In genomic region chr16:275041-275621, GRCh38 we compare ENCODE assay signal across 7 cellular contexts. TPM values are rescaled to one million over a fixed set of nuclear protein-coding genes. Genes with fewer than 3 reads are reported as not detected.
DNase-seq lines count a peak whose midpoint lies in the region; ATAC-seq and FAIRE-seq lines count a peak whose summit lies in the region.

No MANE protein-coding gene starts in this region.

- H3K27me3 Mint-ChIP-seq in activated T-helper 2 cell treated with anti-CD3 and anti-CD28 coated beads, Interferon-gamma antibody, Interleukin-2, Interleukin-4, amounts not matched to agents 10 μg/mL and 5 μg/mL and 100 μg/mL, durations not matched to agents 14 hours and 24 hours and 36 hours (ENCODE audit: low read depth), result peaks cover 28% of the 10 kb centered on the region

- peak overlapping the region; percentile 70 for H3K4me3 ChIP-seq in HUES6 (ENCODE audit: low read depth, low read length)
- H3K4me3 ChIP-seq in right cardiac atrium (ENCODE audit: low read length), result peak overlapping the region; percentile 41
- H3K4me3 ChIP-seq in small intestine (ENCODE audit: low read depth in 1 of 2, low read length in 2 of 2), result peak overlapping the region in 1 of 2 donors; percentile 42

- H3K27ac Mint-ChIP-seq in activated T-helper 2 cell treated with anti-CD3 and anti-CD28 coated beads, Interferon-gamma antibody, Interleukin-2, Interleukin-4, amounts not matched to agents 10 μg/mL and 5 μg/mL and 100 μg/mL, durations not matched to agents 14 hours and 24 hours and 36 hours, result no peak overlapping the region

- DNase-seq in activated T-helper 2 cell treated with anti-CD3 and anti-CD28 coated beads, Interferon-gamma antibody, Interleukin-2, Interleukin-4, amounts not matched to agents 10 μg/mL and 5 μg/mL and 100 μg/mL, durations not matched to agents 14 hours and 24 hours and 36 hours (ENCODE audit: low spot score), result no peak
- DNase-seq in right cardiac atrium (peak in 1 of 3 donors; percentile 60), small intestine (peak; percentile 53), epidermal melanocyte (ENCODE audit: insufficient read length, low spot score) (no peak), KBM-7 (no peak)

- H3K4me1 ChIP-seq in HUES6 (ENCODE audit: control insufficient read depth, insufficient read depth, low read length) (peaks cover 5% of the 10 kb centered on the region; the same call in 1 of the 2 replicates), right cardiac atrium (ENCODE audit: control insufficient read depth, insufficient read depth, low read length) (peaks cover 3% of the 10 kb centered on the region), small intestine (ENCODE audit: control insufficient read depth in 2 of 2, insufficient read depth in 1 of 2, low read depth in 1 of 2, low read length in 1 of 2) (no peaks in the 10 kb centered on the region)

- H3K4me3 Mint-ChIP-seq in activated T-helper 2 cell treated with anti-CD3 and anti-CD28 coated beads, Interferon-gamma antibody, Interleukin-2, Interleukin-4, amounts not matched to agents 10 μg/mL and 5 μg/mL and 100 μg/mL, durations not matched to agents 14 hours and 24 hours and 36 hours (ENCODE audit: low read depth), result peak overlapping the region; percentile 52

- no peaks in the 10 kb centered on the region for H3K9me3 Mint-ChIP-seq in activated T-helper 2 cell treated with anti-CD3 and anti-CD28 coated beads, Interferon-gamma antibody, Interleukin-2, Interleukin-4, amounts not matched to agents 10 μg/mL and 5 μg/mL and 100 μg/mL, durations not matched to agents 14 hours and 24 hours and 36 hours

- no peaks in the 10 kb centered on the region for H3K36me3 Mint-ChIP-seq in activated T-helper 2 cell treated with anti-CD3 and anti-CD28 coated beads, Interferon-gamma antibody, Interleukin-2, Interleukin-4, amounts not matched to agents 10 μg/mL and 5 μg/mL and 100 μg/mL, durations not matched to agents 14 hours and 24 hours and 36 hours (ENCODE audit: low read depth)

- in situ Hi-C loops in KBM-7 (cut with MboI; ENCODE audit: low pct_unique_long_range_greater_than_20kb, low sequenced_read_pairs), result no loop called here

- peaks cover 66% of the 10 kb centered on the region for H3K27me3 ChIP-seq in HUES6 (ENCODE audit: control insufficient read depth, insufficient read depth, low read length)
- no peaks in the 10 kb centered on the region for H3K27me3 ChIP-seq in right cardiac atrium (ENCODE audit: control insufficient read depth, insufficient read depth)
- no peaks in the 10 kb centered on the region for H3K27me3 ChIP-seq in small intestine (ENCODE audit: control insufficient read depth in 2 of 2, insufficient read depth in 2 of 2, low read length in 2 of 2)

- WGBS in right cardiac atrium, result 2% methylated on average over 54 of the region's 54 CpGs
- 1 to 2% (median 2%) methylated on average over 37 to 54 of the region's 54 CpGs for WGBS in small intestine, 3 donors

- H3K9me3 ChIP-seq in HUES6 (ENCODE audit: control insufficient read depth, insufficient read depth, low read depth, low read length) (no peaks in the 10 kb centered on the region), right cardiac atrium (ENCODE audit: control insufficient read depth, low read length) (no peaks in the 10 kb centered on the region), small intestine (ENCODE audit: control insufficient read depth, low read depth) (no peaks in the 10 kb centered on the region)

- H3K36me3 ChIP-seq in HUES6 (ENCODE audit: control insufficient read depth, insufficient read depth, low read length), result no peaks in the 10 kb centered on the region
- H3K36me3 ChIP-seq in small intestine (ENCODE audit: control insufficient read depth in 2 of 2, insufficient read depth in 2 of 2, low read length in 2 of 2), result no peaks in the 10 kb centered on the region

- intact Hi-C loops in activated T-helper 2 cell treated with anti-CD3 and anti-CD28 coated beads, Interferon-gamma antibody, Interleukin-2, Interleukin-4, amounts not matched to agents 10 μg/mL and 5 μg/mL and 100 μg/mL, durations not matched to agents 14 hours and 24 hours and 36 hours (cut with micrococcal nuclease), result no loop called here
- intact Hi-C loops in right cardiac atrium (cut with DNase I), result no loop called here

- no peak overlapping the region for H3K9ac ChIP-seq in HUES6 (ENCODE audit: low read length)

- H3K4me1 Mint-ChIP-seq in activated T-helper 2 cell treated with anti-CD3 and anti-CD28 coated beads, Interferon-gamma antibody, Interleukin-2, Interleukin-4, amounts not matched to agents 10 μg/mL and 5 μg/mL and 100 μg/mL, durations not matched to agents 14 hours and 24 hours and 36 hours (ENCODE audit: low read depth), result peaks cover 5% of the 10 kb centered on the region

- ATAC-seq in right cardiac atrium (peak; percentile 18 to 23), HG02763 (IDR thresholded peaks at IDR 0.05; ENCODE audit: unreplicated experiment) (no peak)

- no peak overlapping the region for H3K27ac ChIP-seq in HUES6 (ENCODE audit: low read depth, low read length)
- H3K27ac ChIP-seq in right cardiac atrium (ENCODE audit: low read length), result no peak overlapping the region
- H3K27ac ChIP-seq in small intestine (ENCODE audit: low read depth in 1 of 2, low read length in 1 of 2), result peak overlapping the region; percentile 34 to 60

- FAIRE-seq in small intestine (lab: Jason Lieb, UNC), result no peak

RNA-seq across cellular contexts. Expression of gene RGS11, which starts 0.6 kb away (rescaled TPM):
- total RNA-seq in activated T-helper 2 cell treated with anti-CD3 and anti-CD28 coated beads, Interferon-gamma antibody, Interleukin-2, Interleukin-4, amounts not matched to agents 10 μg/mL and 5 μg/mL and 100 μg/mL, durations not matched to agents 14 hours and 24 hours and 36 hours, result 0.30 and 0.46 TPM in 2 replicates
- 10 to 100 TPM; 11.6 to 23.8 (median 17.6) TPM for total RNA-seq in right cardiac atrium
- polyA plus RNA-seq in right cardiac atrium, result 15.5 TPM
- polyA plus RNA-seq in small intestine, result 10 to 100 TPM in 2 of 3 donors, 1 to 10 TPM in 1; 3.6 to 20.1 (median 11.1) TPM

RNA-seq across cellular contexts. Expression of gene ARHGDIG, which starts 5.3 kb away (rescaled TPM):
- total RNA-seq in activated T-helper 2 cell treated with anti-CD3 and anti-CD28 coated beads, Interferon-gamma antibody, Interleukin-2, Interleukin-4, amounts not matched to agents 10 μg/mL and 5 μg/mL and 100 μg/mL, durations not matched to agents 14 hours and 24 hours and 36 hours, result 0.82 TPM in 1 of 2 replicates, not detected in the other
- total RNA-seq in right cardiac atrium, result 10 to 100 TPM in 1 of 4 donors, 1 to 10 TPM in 3; 3.5 to 11.3 (median 4.9) TPM
- polyA plus RNA-seq in right cardiac atrium (7.7 TPM), small intestine (10 to 100 TPM; 14.1 to 81.6 (median 14.3) TPM)

RNA-seq across cellular contexts. Expression of gene PDIA2, which starts 7.8 kb away (rescaled TPM):
- total RNA-seq in activated T-helper 2 cell treated with anti-CD3 and anti-CD28 coated beads, Interferon-gamma antibody, Interleukin-2, Interleukin-4, amounts not matched to agents 10 μg/mL and 5 μg/mL and 100 μg/mL, durations not matched to agents 14 hours and 24 hours and 36 hours, result not detected in 2 replicates
- 10 to 100 TPM in 1 of 4 donors, 1 to 10 TPM in 3; 2.1 to 10.0 (median 2.3) TPM for total RNA-seq in right cardiac atrium
- polyA plus RNA-seq in right cardiac atrium (0.91 TPM), small intestine (10 to 100 TPM; 12.3 to 46.1 (median 44.9) TPM)

RNA-seq across cellular contexts. Expression of gene FAM234A, which starts 40.5 kb away (rescaled TPM):
- 30.3 TPM in 2 replicates for total RNA-seq in activated T-helper 2 cell treated with anti-CD3 and anti-CD28 coated beads, Interferon-gamma antibody, Interleukin-2, Interleukin-4, amounts not matched to agents 10 μg/mL and 5 μg/mL and 100 μg/mL, durations not matched to agents 14 hours and 24 hours and 36 hours
- total RNA-seq in right cardiac atrium, result 100 to 1,000 TPM; 131 to 145 (median 139) TPM
- polyA plus RNA-seq in right cardiac atrium (171 TPM), small intestine (100 to 1,000 TPM in 1 of 3 donors, 10 to 100 TPM in 2; 56.5 to 107 (median 57.9) TPM)

RNA-seq across cellular contexts. Expression of gene LUC7L, which starts 45.9 kb away (rescaled TPM):
- total RNA-seq in activated T-helper 2 cell treated with anti-CD3 and anti-CD28 coated beads, Interferon-gamma antibody, Interleukin-2, Interleukin-4, amounts not matched to agents 10 μg/mL and 5 μg/mL and 100 μg/mL, durations not matched to agents 14 hours and 24 hours and 36 hours, result 91.0 and 93.5 TPM in 2 replicates
- total RNA-seq in right cardiac atrium, result 10 to 100 TPM; 28.1 to 32.0 (median 30.2) TPM
- polyA plus RNA-seq in right cardiac atrium (32.1 TPM), small intestine (100 to 1,000 TPM in 2 of 3 donors, 10 to 100 TPM in 1; 56.6 to 136 (median 115) TPM)

Comparison
In these comparisons a context has a peak if more than half of its experiments do, and no peak if none do; other contexts are left out.
1. H3K27ac ChIP-seq: peak in small intestine (2 of 2); none in HUES6 (single experiment) and right cardiac atrium (single experiment).